32 cellular contexts compared by ENCODE assay signal in genomic region chr19:32453736-32454135, GRCh38. TPM values are rescaled to one million over a fixed set of nuclear protein-coding genes. Genes with fewer than 3 reads are reported as not detected.
DNase-seq lines count a peak whose midpoint lies in the region; ATAC-seq, FAIRE-seq and TF ChIP-seq lines count a peak whose summit lies in the region.
"Had no signal": no experiment of that assay in that cellular context is flagged by ENCODE, and none has a peak within 500 bp of the region (broad histone marks: within the 10 kb centered on the region; RNA-seq: fewer than 3 reads in every experiment).

No MANE protein-coding gene starts in this region.

- H3K4me1 ChIP-seq in HepG2 (ENCODE audit: insufficient read depth, low read length) (0 out of 2 replicates have a peak, but pooled peaks cover 6% of the 10 kb centered on the region), right lobe of liver (no peaks in the 10 kb centered on the region), K562 (replicated peaks in 1 of 2; ENCODE audit: control insufficient read depth in 2 of 2, insufficient read depth in 2 of 2, low read length in 2 of 2) (no peaks in the 10 kb centered on the region), small intestine (ENCODE audit: control insufficient read depth in 2 of 2, insufficient read depth in 1 of 2, low read depth in 1 of 2, low read length in 1 of 2) (no peaks in the 10 kb centered on the region), psoas muscle (no peaks in the 10 kb centered on the region)
- H3K4me1 ChIP-seq: sigmoid colon, tibial artery, vagina had no signal

- intact Hi-C loops in HepG2 (cut with micrococcal nuclease; ENCODE audit: unreplicated experiment) (no loop called here), right lobe of liver (cut with DNase I) (no loop called here), K562 (cut with micrococcal nuclease) (no loop called here), psoas muscle (cut with DNase I) (no loop called here)

- no peak; a peak in 1 of 4 replicates for TF ChIP-seq EP300 in HepG2 (IDR thresholded peaks at IDR 0.05; ENCODE audit: low read depth in 2 of 2, low read length in 2 of 2)
- TF ChIP-seq EP300 in HepG2 (CRISPR knock-in tag; IDR thresholded peaks at IDR 0.05; ENCODE audit: borderline replicate concordance) = no peak
- TF ChIP-seq EP300 in K562 (IDR thresholded peaks at IDR 0.05; ENCODE audit: low read length) = no peak

- no peaks in the 10 kb centered on the region for H3K27me3 ChIP-seq in HepG2 (ENCODE audit: control insufficient read depth in 1 of 2, insufficient read depth in 2 of 2, low read length in 2 of 2)
- H3K27me3 ChIP-seq in right lobe of liver = no peaks in the 10 kb centered on the region
- no peaks in the 10 kb centered on the region for H3K27me3 ChIP-seq in K562 (ENCODE audit: control insufficient read depth in 2 of 2, insufficient read depth in 2 of 2, low read length in 2 of 2)
- H3K27me3 ChIP-seq in small intestine (ENCODE audit: control insufficient read depth in 2 of 2, insufficient read depth in 2 of 2, low read length in 2 of 2) = no peaks in the 10 kb centered on the region
- H3K27me3 ChIP-seq in psoas muscle (ENCODE audit: insufficient read depth in 3 of 3, low read length in 2 of 3) = no peaks in the 10 kb centered on the region
- H3K27me3 ChIP-seq: neutrophil, sigmoid colon, tibial artery, vagina had no signal

- CTCF ChIA-PET in HepG2 (lab: Yijun Ruan, JAX; ENCODE audit: low intra/inter-chr PET ratio, low total read pairs) = no interaction called here
- CTCF ChIA-PET in K562 (lab: Yijun Ruan, JAX; ENCODE audit: low intra/inter-chr PET ratio) = no interaction called here

- POLR2A ChIA-PET in HepG2 (lab: Yijun Ruan, JAX) (no interaction called here), K562 (lab: Yijun Ruan, JAX) (no interaction called here)

- H3K4me3 ChIP-seq in HepG2 (replicated peaks in 1 of 3; ENCODE audit: insufficient read depth in 1 of 3, low read depth in 2 of 3, low read length in 3 of 3) = no peak overlapping the region
- H3K4me3 ChIP-seq in right lobe of liver = no peak overlapping the region
- H3K4me3 ChIP-seq in K562 = no peak overlapping the region
- no peak overlapping the region for H3K4me3 ChIP-seq in fibroblast of mammary gland (ENCODE audit: control insufficient read depth, low read depth, low read length)
- no peak overlapping the region for H3K4me3 ChIP-seq in small intestine (ENCODE audit: low read depth in 1 of 2, low read length in 2 of 2)
- H3K4me3 ChIP-seq in psoas muscle = no peak overlapping the region
- H3K4me3 ChIP-seq: sigmoid colon, tibial artery, vagina had no signal

- H3K79me2 ChIP-seq in HepG2 (ENCODE audit: insufficient read depth, low read length) = no peaks in the 10 kb centered on the region
- H3K79me2 ChIP-seq in K562 (ENCODE audit: control insufficient read depth, insufficient read depth, low read length) = no peaks in the 10 kb centered on the region

- no peak for TF ChIP-seq POLR2A in HepG2 (IDR thresholded peaks at IDR 0.05; ENCODE audit: insufficient read depth in 1 of 2, low read depth in 2 of 2, low read length in 2 of 2)
- no peak for TF ChIP-seq POLR2A in right lobe of liver (IDR thresholded peaks at IDR 0.05)
- no peak for TF ChIP-seq POLR2A in K562 (conservative IDR thresholded peaks at IDR 0.05)

- WGBS in HepG2 (ENCODE audit: low lambda C conversion rate) = 95% methylated on average over 2 of the region's 2 CpGs
- WGBS in right lobe of liver (ENCODE audit: insufficient coverage, low coverage, low lambda C conversion rate, missing lambda C conversion rate) = 83% methylated on average over 2 of the region's 2 CpGs
- 87% methylated on average over 2 of the region's 2 CpGs for WGBS in K562 (ENCODE audit: insufficient coverage, low coverage, missing lambda C conversion rate)
- 87 to 91% (median 90%) methylated on average over 2 of the region's 2 CpGs for WGBS in small intestine, 3 donors
- 91 to 95% (median 92%) methylated on average over 2 of the region's 2 CpGs for WGBS in psoas muscle, 3 donors

- H4K20me1 ChIP-seq in HepG2 (ENCODE audit: insufficient read depth, low read length) = no peaks in the 10 kb centered on the region
- no peaks in the 10 kb centered on the region for H4K20me1 ChIP-seq in K562 (replicated peaks; ENCODE audit: control insufficient read depth, insufficient read depth, low read length)

- H3K9me3 ChIP-seq in HepG2 (ENCODE audit: low read length) (no peaks in the 10 kb centered on the region), right lobe of liver (no peaks in the 10 kb centered on the region), K562 (replicated peaks; ENCODE audit: control insufficient read depth, insufficient read depth, low read depth, low read length) (no peaks in the 10 kb centered on the region), small intestine (ENCODE audit: control insufficient read depth, low read depth) (no peaks in the 10 kb centered on the region), psoas muscle (no peaks in the 10 kb centered on the region)
- H3K9me3 ChIP-seq: neutrophil, sigmoid colon, tibial artery, vagina had no signal

- no peak overlapping the region for H3K4me2 ChIP-seq in HepG2 (ENCODE audit: low read depth, low read length)
- no peak overlapping the region for H3K4me2 ChIP-seq in K562 (ENCODE audit: insufficient read depth, low read length)

- no peaks in the 10 kb centered on the region for H3K9me1 ChIP-seq in K562 (ENCODE audit: control insufficient read depth, insufficient read depth, low read length)

- ATAC-seq in HepG2 (no peak), right lobe of liver (no peak), K562 (no peak), psoas muscle (no peak)

- H3K36me3 ChIP-seq in HepG2 (replicated peaks in 1 of 2; ENCODE audit: control insufficient read depth in 1 of 2, insufficient read depth in 2 of 2, low read length in 2 of 2) (peaks cover 9 to 30% of the 10 kb centered on the region in 2 experiments; a peak in 4 of 5 replicates), right lobe of liver (no peaks in the 10 kb centered on the region), K562 (ENCODE audit: control insufficient read depth, insufficient read depth, low read length) (peaks cover 60% of the 10 kb centered on the region; the same call in 2 of the 3 replicates), small intestine (ENCODE audit: control insufficient read depth in 2 of 2, insufficient read depth in 2 of 2, low read length in 2 of 2) (peaks cover 2 to 8% of the 10 kb centered on the region in 2 donors), psoas muscle (ENCODE audit: insufficient read depth in 1 of 2, low read depth in 1 of 2) (peaks cover 6 to 24% of the 10 kb centered on the region in 2 donors)
- H3K36me3 ChIP-seq: vagina had no signal

- in situ Hi-C loops in HepG2 (cut with HindIII; ENCODE audit: extremely low pct_ligation_motif_present, low pct_unique_long_range_greater_than_20kb) = no loop called here
- in situ Hi-C loops in K562 (cut with MboI) = no loop called here

- no peak overlapping the region for H2AFZ ChIP-seq in HepG2 (ENCODE audit: low read length)
- H2AFZ ChIP-seq in K562 (ENCODE audit: low read depth, low read length) = no peak overlapping the region

- no peak for TF ChIP-seq CTCF in HepG2 (CRISPR knock-in tag; IDR thresholded peaks at IDR 0.05)
- no peak for TF ChIP-seq CTCF in right lobe of liver (IDR thresholded peaks at IDR 0.05)
- no peak for TF ChIP-seq CTCF in K562 (IDR thresholded peaks at IDR 0.05 in 2 of 3, conservative IDR thresholded peaks at IDR 0.05 in 1 of 3; ENCODE audit: insufficient read depth in 2 of 3, low read depth in 1 of 3, low read length in 3 of 3)
- TF ChIP-seq CTCF in fibroblast of mammary gland (conservative IDR thresholded peaks at IDR 0.05; ENCODE audit: control insufficient read depth, insufficient read depth, low read depth, low read length) = no peak
- no peak for TF ChIP-seq CTCF in psoas muscle (IDR thresholded peaks at IDR 0.05)

- BruUV-seq in HepG2 (replicated peaks; lab: Mats Ljungman, UMichigan) = no TSS peak
- BruUV-seq in K562 (replicated peaks; lab: Mats Ljungman, UMichigan) = no TSS peak

- H3K27ac ChIP-seq in HepG2 (ENCODE audit: extremely low read length, insufficient read depth, low read length) (no peak overlapping the region), right lobe of liver (no peak overlapping the region), K562 (ENCODE audit: extremely low read depth, low read depth, low read length) (no peak overlapping the region), small intestine (ENCODE audit: low read depth in 1 of 2, low read length in 1 of 2) (no peak overlapping the region), psoas muscle (no peak overlapping the region)
- H3K27ac ChIP-seq: HL-60, neutrophil, RWPE1, sigmoid colon, tibial artery, vagina had no signal

- TF ChIP-seq RAD21 in HepG2 (CRISPR knock-in tag; IDR thresholded peaks at IDR 0.05) = no peak
- TF ChIP-seq RAD21 in K562 (CRISPR knock-in tag; conservative IDR thresholded peaks at IDR 0.05 in 1 of 2, IDR thresholded peaks at IDR 0.05 in 1 of 2) = no peak

- DNase-seq in HepG2 (ENCODE audit: low spot score) (no peak), right lobe of liver (no peak), K562 (ENCODE audit: extremely low read depth in 1 of 4, low spot score in 3 of 4) (no peak), fibroblast of mammary gland (ENCODE audit: low read depth) (peak; percentile 52), small intestine (no peak), RCC 7860 (ENCODE audit: low spot score) (no peak), T-helper 2 cell (no peak), psoas muscle (no peak)
- DNase-seq: activated B cell treated with CpG ODN at 0.5 μM for 24 hours; activated CD4-positive, alpha-beta T cell treated with anti-CD3 and anti-CD28 coated beads, Interleukin-2, amount 10 ng/mL, durations not matched to agents 7 days and 5 days; activated effector memory CD4-positive, alpha-beta T cell treated with Interleukin-2 at 50 U/mL for 16 hours; activated naive CD8-positive, alpha-beta T cell treated with anti-CD3 and anti-CD28 coated beads for 36 hours; activated T-cell treated with anti-CD3 and anti-CD28 coated beads, Interleukin-2, amount 50 U/mL, for 1 hour; CD4-positive, alpha-beta memory T cell; central memory CD4-positive, alpha-beta T cell; H9; head of caudate nucleus; kidney; midbrain; naive B cell; NCI-H1436 treated with DMSO at 0.1 percent for 48 hours; NCI-H2081 treated with DMSO at 0.1 percent for 48 hours; NCI-H446 treated with DMSO at 0.1 percent for 48 hours; sigmoid colon; stimulated activated CD4-positive, alpha-beta T cell treated with anti-CD3 and anti-CD28 coated beads, Interleukin-4, amount 100 ng/mL, for 24 hours; T-helper 1 cell; tibial artery had no signal

- FAIRE-seq in HepG2 (lab: Jason Lieb, UNC) (no peak), K562 (lab: Jason Lieb, UNC) (no peak), small intestine (lab: Jason Lieb, UNC) (peak; percentile 26), RCC 7860 (lab: Jason Lieb, UNC) (no peak)
- FAIRE-seq: astrocyte, kidney had no signal

- H3K9ac ChIP-seq in HepG2 (ENCODE audit: insufficient read depth, low read depth, low read length) (no peak overlapping the region), K562 (ENCODE audit: insufficient read depth in 1 of 2, low read depth in 2 of 2, low read length in 2 of 2) (no peak overlapping the region)

RNA-seq across cellular contexts. Expression of gene DPY19L3, which starts 48.2 kb away (rescaled TPM):
- total RNA-seq in HepG2 (2016; rRNA removed; fragmentation: Illumina TruSeq; extraction: Trizol) (9.8 and 25.2 TPM in 2 replicates), right lobe of liver (10 to 100 TPM in 4 of 6 experiments, 1 to 10 TPM in 2; 8.0 to 13.5 (median 12.4) TPM), K562 (2014; rRNA removed) (18.8 and 39.7 TPM in 2 replicates), K562 (2014; rRNA removed; fragmentation: Illumina TruSeq; extraction: Trizol) (22.0 and 33.9 TPM in 2 replicates), K562 (2015; rRNA removed; fragmentation: Illumina TruSeq; extraction: Trizol) (19.4 and 20.8 TPM in 2 replicates), K562 (2021) (35.2 and 39.2 TPM in 2 replicates), psoas muscle (1 to 10 TPM; 3.1 to 4.8 (median 3.8) TPM)
- 1.6 and 2.4 TPM in 2 replicates for total RNA-seq in HepG2 (2016; cell fraction: cytosol; rRNA removed; fragmentation: Illumina TruSeq; extraction: Trizol; ENCODE audit: low read depth)
- 11.2 and 21.8 TPM in 2 replicates for total RNA-seq in HepG2 (2016; cell fraction: insoluble cytoplasmic fraction; rRNA removed; fragmentation: Illumina TruSeq; extraction: Trizol)
- 5.2 and 5.7 TPM in 2 replicates for total RNA-seq in HepG2 (2016; cell fraction: membrane; rRNA removed; fragmentation: Illumina TruSeq; extraction: Trizol)
- total RNA-seq in HepG2 (2016; cell fraction: nucleus; rRNA removed; fragmentation: Illumina TruSeq; extraction: Trizol) = 53.6 and 61.6 TPM in 2 replicates
- polyA plus RNA-seq in HepG2 (2011; rRNA removed) (21.6 and 22.9 TPM in 2 replicates), K562 (2011; rRNA removed) (37.2 and 38.3 TPM in 2 replicates), K562 (2014; fragmentation: Illumina TruSeq; extraction: Trizol) (25.0 and 31.5 TPM in 2 replicates), K562 (2014; fragmentation: Nextera tagmentation; extraction: Ambion mirVana) (1 to 10 TPM; 4.7 to 6.0 TPM), K562 (2014; rRNA removed) (30.8 and 32.0 TPM in 2 replicates), small intestine (1 to 10 TPM; 2.7 to 4.1 (median 3.1) TPM), psoas muscle (1 to 10 TPM; 1.6 to 4.4 (median 2.7) TPM)
- polyA plus RNA-seq in HepG2 (2011; cell fraction: cytosol; rRNA removed) = 14.4 and 15.5 TPM in 2 replicates
- polyA plus RNA-seq in HepG2 (2011; cell fraction: nucleus; rRNA removed) = 117 and 122 TPM in 2 replicates
- 15.6 and 16.7 TPM in 2 replicates for polyA plus RNA-seq in HepG2 (2012)
- 0.78 and 0.86 TPM in 2 replicates for polyA plus RNA-seq in HepG2 (2016; cell fraction: cytosol; fragmentation: Illumina TruSeq; extraction: Trizol; ENCODE audit: low read depth)
- polyA plus RNA-seq in HepG2 (2016; cell fraction: insoluble cytoplasmic fraction; fragmentation: Illumina TruSeq; extraction: Trizol; ENCODE audit: low read depth) = 7.6 and 8.8 TPM in 2 replicates
- 3.2 and 3.3 TPM in 2 replicates for polyA plus RNA-seq in HepG2 (2016; cell fraction: membrane; fragmentation: Illumina TruSeq; extraction: Trizol; ENCODE audit: low read depth)
- polyA plus RNA-seq in HepG2 (2016; cell fraction: nucleus; fragmentation: Illumina TruSeq; extraction: Trizol; ENCODE audit: insufficient read depth, low read depth) = 60.1 and 76.3 TPM in 2 replicates
- 25.0 and 30.6 TPM in 2 replicates for polyA minus RNA-seq in HepG2 (2011; rRNA and poly(A)+ RNA removed; ENCODE audit: low replicate concordance)
- 22.8 and 24.8 TPM in 2 replicates for polyA minus RNA-seq in HepG2 (2011; cell fraction: cytosol; rRNA and poly(A)+ RNA removed)
- polyA minus RNA-seq in HepG2 (2011; cell fraction: nucleus; rRNA and poly(A)+ RNA removed) = 128 and 146 TPM in 2 replicates
- 95.7 and 203 TPM in 2 replicates for total RNA-seq in K562 (2011; cell fraction: chromatin; rRNA removed; ENCODE audit: low replicate concordance)
- total RNA-seq in K562 (2011; cell fraction: nucleolus; rRNA removed) = 66.5 and 77.7 TPM in 2 replicates
- total RNA-seq in K562 (2011; cell fraction: nucleoplasm; rRNA removed) = 69.9 and 110 TPM in 2 replicates
- 29.9 and 36.1 TPM in 2 replicates for polyA plus RNA-seq in K562 (2011; cell fraction: cytosol; rRNA removed)
- 148 and 257 TPM in 2 replicates for polyA plus RNA-seq in K562 (2011; cell fraction: nucleus; rRNA removed)
- polyA plus RNA-seq in K562 (2012) = 13.8 and 24.8 TPM in 2 replicates
- 77.5 and 87.2 TPM in 2 replicates for polyA minus RNA-seq in K562 (2011; rRNA and poly(A)+ RNA removed)
- polyA minus RNA-seq in K562 (2011; cell fraction: cytosol; rRNA and poly(A)+ RNA removed) = 28.4 and 34.1 TPM in 2 replicates
- polyA minus RNA-seq in K562 (2011; cell fraction: nucleus; rRNA and poly(A)+ RNA removed) = 93.3 and 118 TPM in 2 replicates
